In genomic region chr5:150599917-150600511, GRCh38 we compare ENCODE assay signal across 7 cellular contexts. TPM values are rescaled to one million over a fixed set of nuclear protein-coding genes. Genes with fewer than 3 reads are reported as not detected.
DNase-seq lines count a peak whose midpoint lies in the region; ATAC-seq, FAIRE-seq and TF ChIP-seq lines count a peak whose summit lies in the region.

No MANE protein-coding gene starts in this region.

- TF ChIP-seq CTCF in ascending aorta (IDR thresholded peaks at IDR 0.05) (no peak), kidney (IDR thresholded peaks at IDR 0.05; ENCODE audit: borderline replicate concordance, extremely low read depth, insufficient read depth) (no peak), upper lobe of left lung (IDR thresholded peaks at IDR 0.05) (no peak)

- peak; percentile 57 to 72 for ATAC-seq in upper lobe of left lung (ENCODE audit: low FRiP score in 2 of 2)
- no peak for ATAC-seq in HG02678 (IDR thresholded peaks at IDR 0.05; ENCODE audit: unreplicated experiment)

- peak; percentile 20 for DNase-seq in LHCN-M2 (ENCODE audit: low read depth)
- DNase-seq in ascending aorta (ENCODE audit: low spot score in 2 of 2), result peak in 1 of 2 donors; percentile 94
- peak; percentile 95 for DNase-seq in kidney
- DNase-seq in upper lobe of left lung, result peak; percentile 72 to 90
- DNase-seq in stimulated activated CD4-positive, alpha-beta T cell treated with anti-CD3 and anti-CD28 coated beads, Interleukin-4, amount 100 ng/mL, for 1 hour, result no peak
- no peak for DNase-seq in immature natural killer cell

- TF ChIP-seq EP300 in upper lobe of left lung (IDR thresholded peaks at IDR 0.05), result peak in 1 of 4 donors; percentile 31

- H3K36me3 ChIP-seq in ascending aorta (no peaks in the 10 kb centered on the region), kidney (ENCODE audit: control insufficient read depth in 1 of 2, insufficient read depth in 2 of 2, low read length in 2 of 2) (no peaks in the 10 kb centered on the region), upper lobe of left lung (no peaks in the 10 kb centered on the region)

- FAIRE-seq in kidney (lab: Jason Lieb, UNC), result no peak

- no peaks in the 10 kb centered on the region for H3K9me3 Mint-ChIP-seq in immature natural killer cell

- H3K4me3 ChIP-seq in ascending aorta (peak overlapping the region in 1 of 2 donors; percentile 50), kidney (ENCODE audit: low read length in 2 of 2) (no peak overlapping the region), upper lobe of left lung (no peak overlapping the region)

- H3K27ac ChIP-seq in ascending aorta (peak overlapping the region; percentile 92 to 96), kidney (ENCODE audit: low read depth in 2 of 2, low read length in 2 of 2) (no peak overlapping the region), upper lobe of left lung (peak overlapping the region; percentile 14 to 71 (median 58))

- no peaks in the 10 kb centered on the region for H3K4me1 Mint-ChIP-seq in immature natural killer cell

- WGBS in upper lobe of left lung, 2 donors, result 42 to 45% methylated on average over 10 of the region's 11 CpGs

- H3K9me3 ChIP-seq in ascending aorta (no peaks in the 10 kb centered on the region), kidney (ENCODE audit: control insufficient read depth in 1 of 2, low read length in 2 of 2) (no peaks in the 10 kb centered on the region), upper lobe of left lung (no peaks in the 10 kb centered on the region)

- H3K4me1 ChIP-seq in ascending aorta (peaks cover 35 to 80% of the 10 kb centered on the region in 2 donors), kidney (ENCODE audit: control insufficient read depth in 1 of 2, insufficient read depth in 1 of 2, low read depth in 1 of 2, low read length in 2 of 2) (peaks cover 3 to 17% of the 10 kb centered on the region in 2 donors), upper lobe of left lung (peaks cover 23 to 45% (median 38%) of the 10 kb centered on the region in 4 donors)

- no peak overlapping the region for H3K27ac Mint-ChIP-seq in immature natural killer cell

- H3K9ac ChIP-seq in kidney (ENCODE audit: low read length in 2 of 2), result peak overlapping the region in 1 of 2 donors; percentile 55

- intact Hi-C loops in ascending aorta (cut with DNase I) (loop anchor here (2.0 to 10.0 kb wide), 3 partner anchors 27 to 455 kb away; partner anchors contain the start of gene SYNPO), kidney (cut with DNase I) (no loop called here)

- no peak for TF ChIP-seq POLR2A in upper lobe of left lung (IDR thresholded peaks at IDR 0.05)

- H3K4me3 Mint-ChIP-seq in immature natural killer cell, result no peak overlapping the region

- H3K36me3 Mint-ChIP-seq in immature natural killer cell, result no peaks in the 10 kb centered on the region

- H3K27me3 Mint-ChIP-seq in immature natural killer cell (ENCODE audit: low read depth in 3 of 3), result peaks cover 0 to 4% (median 2%) of the 10 kb centered on the region in 3 donors

- no peaks in the 10 kb centered on the region for H3K27me3 ChIP-seq in ascending aorta
- no peaks in the 10 kb centered on the region for H3K27me3 ChIP-seq in upper lobe of left lung

RNA-seq across cellular contexts. Expression of gene SYNPO, which starts 40.4 kb away (rescaled TPM):
- total RNA-seq in LHCN-M2 (2014; rRNA removed) (1.5 and 1.9 TPM in 2 replicates), ascending aorta (128 TPM), kidney (87.6 TPM), upper lobe of left lung (100 to 1,000 TPM in 2 of 6 donors, 10 to 100 TPM in 4; 41.9 to 150 (median 84.3) TPM)
- 16.1 TPM for polyA plus RNA-seq in LHCN-M2 (2012)
- polyA plus RNA-seq in kidney (ENCODE audit: insufficient read depth, low read depth, low replicate concordance) (46.3 TPM), immature natural killer cell (not detected)

Comparison
In these comparisons a context has a peak if more than half of its experiments do, and no peak if none do; other contexts are left out.
1. DNase-seq: peak in LHCN-M2 (single experiment), kidney (single experiment) and upper lobe of left lung (2 of 2); none in stimulated activated CD4-positive, alpha-beta T cell treated with anti-CD3 and anti-CD28 coated beads, Interleukin-4, amount 100 ng/mL, for 1 hour (single experiment) and immature natural killer cell (0 of 3).
2. H3K27ac ChIP-seq: peak in ascending aorta (2 of 2) and upper lobe of left lung (4 of 4); none in kidney (0 of 2).
3. RNA of gene SYNPO, which starts 40.4 kb away (total RNA-seq): 128 TPM in ascending aorta (single experiment), 41.9 to 150 TPM in upper lobe of left lung and 87.6 TPM in kidney (single experiment); 1.5 to 1.9 TPM in LHCN-M2; every median in the first group is over 10 times any median in the second.